In the genomic region with DNA sequence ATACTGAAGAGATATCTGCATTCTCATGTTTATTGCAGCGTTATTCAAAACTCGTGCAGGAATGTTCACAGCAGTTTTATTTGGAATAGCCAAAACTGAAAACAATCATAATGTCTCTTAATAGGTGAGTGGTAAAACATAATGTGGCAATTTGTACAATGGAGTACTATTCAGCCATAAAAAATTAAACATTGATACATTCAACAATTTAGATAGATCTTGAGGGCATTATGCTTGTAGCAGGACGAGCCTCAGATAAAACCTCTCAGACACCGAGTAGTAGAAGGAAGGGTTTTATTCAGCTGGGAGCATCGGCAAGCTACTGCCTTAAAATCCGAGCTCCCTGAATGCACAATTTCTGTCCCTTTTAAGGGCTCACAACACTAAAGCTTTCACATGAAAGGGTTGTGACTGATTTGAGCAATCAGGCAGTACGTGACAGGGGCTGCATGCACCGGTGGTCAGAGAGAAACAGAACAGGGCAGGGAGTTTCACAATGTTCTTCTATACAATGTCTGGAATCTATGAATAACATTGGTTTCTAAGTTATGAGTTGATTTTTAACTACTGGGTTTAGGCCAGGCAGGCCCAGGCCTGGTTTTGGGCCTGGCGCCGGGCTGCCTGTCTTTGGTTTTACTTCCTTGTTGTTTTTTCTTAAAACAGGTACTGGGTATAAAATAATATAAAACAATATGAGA, we compare ENCODE assay signal across 1 cellular context.
TF ChIP-seq lines count a peak whose summit lies in the region.

No MANE protein-coding gene starts in this region.

TF ChIP-seq in GM12878, 131 proteins besides CTCF, POLR2A, EP300 and RAD21 (continued from another document):
- TF ChIP-seq, protein P1, sequence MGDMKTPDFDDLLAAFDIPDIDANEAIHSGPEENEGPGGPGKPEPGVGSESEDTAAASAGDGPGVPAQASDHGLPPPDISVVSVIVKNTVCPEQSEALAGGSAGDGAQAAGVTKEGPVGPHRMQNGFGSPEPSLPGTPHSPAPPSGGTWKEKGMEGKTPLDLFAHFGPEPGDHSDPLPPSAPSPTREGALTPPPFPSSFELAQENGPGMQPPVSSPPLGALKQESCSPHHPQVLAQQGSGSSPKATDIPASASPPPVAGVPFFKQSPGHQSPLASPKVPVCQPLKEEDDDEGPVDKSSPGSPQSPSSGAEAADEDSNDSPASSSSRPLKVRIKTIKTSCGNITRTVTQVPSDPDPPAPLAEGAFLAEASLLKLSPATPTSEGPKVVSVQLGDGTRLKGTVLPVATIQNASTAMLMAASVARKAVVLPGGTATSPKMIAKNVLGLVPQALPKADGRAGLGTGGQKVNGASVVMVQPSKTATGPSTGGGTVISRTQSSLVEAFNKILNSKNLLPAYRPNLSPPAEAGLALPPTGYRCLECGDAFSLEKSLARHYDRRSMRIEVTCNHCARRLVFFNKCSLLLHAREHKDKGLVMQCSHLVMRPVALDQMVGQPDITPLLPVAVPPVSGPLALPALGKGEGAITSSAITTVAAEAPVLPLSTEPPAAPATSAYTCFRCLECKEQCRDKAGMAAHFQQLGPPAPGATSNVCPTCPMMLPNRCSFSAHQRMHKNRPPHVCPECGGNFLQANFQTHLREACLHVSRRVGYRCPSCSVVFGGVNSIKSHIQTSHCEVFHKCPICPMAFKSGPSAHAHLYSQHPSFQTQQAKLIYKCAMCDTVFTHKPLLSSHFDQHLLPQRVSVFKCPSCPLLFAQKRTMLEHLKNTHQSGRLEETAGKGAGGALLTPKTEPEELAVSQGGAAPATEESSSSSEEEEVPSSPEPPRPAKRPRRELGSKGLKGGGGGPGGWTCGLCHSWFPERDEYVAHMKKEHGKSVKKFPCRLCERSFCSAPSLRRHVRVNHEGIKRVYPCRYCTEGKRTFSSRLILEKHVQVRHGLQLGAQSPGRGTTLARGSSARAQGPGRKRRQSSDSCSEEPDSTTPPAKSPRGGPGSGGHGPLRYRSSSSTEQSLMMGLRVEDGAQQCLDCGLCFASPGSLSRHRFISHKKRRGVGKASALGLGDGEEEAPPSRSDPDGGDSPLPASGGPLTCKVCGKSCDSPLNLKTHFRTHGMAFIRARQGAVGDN (IDR thresholded peaks at IDR 0.05): peak; percentile 87
- TF ChIP-seq, protein P2, sequence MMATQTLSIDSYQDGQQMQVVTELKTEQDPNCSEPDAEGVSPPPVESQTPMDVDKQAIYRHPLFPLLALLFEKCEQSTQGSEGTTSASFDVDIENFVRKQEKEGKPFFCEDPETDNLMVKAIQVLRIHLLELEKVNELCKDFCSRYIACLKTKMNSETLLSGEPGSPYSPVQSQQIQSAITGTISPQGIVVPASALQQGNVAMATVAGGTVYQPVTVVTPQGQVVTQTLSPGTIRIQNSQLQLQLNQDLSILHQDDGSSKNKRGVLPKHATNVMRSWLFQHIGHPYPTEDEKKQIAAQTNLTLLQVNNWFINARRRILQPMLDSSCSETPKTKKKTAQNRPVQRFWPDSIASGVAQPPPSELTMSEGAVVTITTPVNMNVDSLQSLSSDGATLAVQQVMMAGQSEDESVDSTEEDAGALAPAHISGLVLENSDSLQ (IDR thresholded peaks at IDR 0.05): peak; percentile 61; the same call in 1 of the 2 replicates
- TF ChIP-seq RUNX3 (IDR thresholded peaks at IDR 0.05; ENCODE audit: low read length): peak; percentile 35
- TF ChIP-seq NBN (IDR thresholded peaks at IDR 0.05): peak; percentile 90
- TF ChIP-seq FOXM1 (IDR thresholded peaks at IDR 0.05; ENCODE audit: low read depth, low read length): 0 out of 2 replicates have a peak, but pooled peaks have one; percentile 11
- peak in 1 of 2 experiments; percentile 51; a peak in 1 of 4 replicates for TF ChIP-seq BHLHE40 (IDR thresholded peaks at IDR 0.05; ENCODE audit: borderline replicate concordance in 1 of 2, low read depth in 2 of 2, low read length in 1 of 2)
- TF ChIP-seq SKIL (IDR thresholded peaks at IDR 0.05; ENCODE audit: low read depth, poor library complexity, severe bottlenecking): peak; percentile 63
- peak; percentile 91 for TF ChIP-seq ZNF217 (IDR thresholded peaks at IDR 0.05)
- TF ChIP-seq IKZF2 (IDR thresholded peaks at IDR 0.05): peak; percentile 30 to 64; a peak in 2 of 4 replicates
- TF ChIP-seq, protein P3, sequence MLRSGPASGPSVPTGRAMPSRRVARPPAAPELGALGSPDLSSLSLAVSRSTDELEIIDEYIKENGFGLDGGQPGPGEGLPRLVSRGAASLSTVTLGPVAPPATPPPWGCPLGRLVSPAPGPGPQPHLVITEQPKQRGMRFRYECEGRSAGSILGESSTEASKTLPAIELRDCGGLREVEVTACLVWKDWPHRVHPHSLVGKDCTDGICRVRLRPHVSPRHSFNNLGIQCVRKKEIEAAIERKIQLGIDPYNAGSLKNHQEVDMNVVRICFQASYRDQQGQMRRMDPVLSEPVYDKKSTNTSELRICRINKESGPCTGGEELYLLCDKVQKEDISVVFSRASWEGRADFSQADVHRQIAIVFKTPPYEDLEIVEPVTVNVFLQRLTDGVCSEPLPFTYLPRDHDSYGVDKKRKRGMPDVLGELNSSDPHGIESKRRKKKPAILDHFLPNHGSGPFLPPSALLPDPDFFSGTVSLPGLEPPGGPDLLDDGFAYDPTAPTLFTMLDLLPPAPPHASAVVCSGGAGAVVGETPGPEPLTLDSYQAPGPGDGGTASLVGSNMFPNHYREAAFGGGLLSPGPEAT (IDR thresholded peaks at IDR 0.05; ENCODE audit: low read depth): peak; percentile 64
- peak; percentile 72; the same call in 1 of the 2 replicates for TF ChIP-seq MTA2 (IDR thresholded peaks at IDR 0.05; ENCODE audit: low read depth)
- peak in 1 of 2 experiments; percentile 41; a peak in 1 of 4 replicates for TF ChIP-seq SRF (IDR thresholded peaks at IDR 0.05; ENCODE audit: low read depth in 2 of 2, low read length in 2 of 2)
- 0 out of 4 replicates have a peak, but pooled peaks of 1 of the 2 experiments have one; percentile 15 for TF ChIP-seq ETV6 (conservative IDR thresholded peaks at IDR 0.05 in 1 of 2, IDR thresholded peaks at IDR 0.05 in 1 of 2; ENCODE audit: borderline replicate concordance in 1 of 2, low read depth in 1 of 2)
